9 cellular contexts compared by ENCODE assay signal in the genomic region with DNA sequence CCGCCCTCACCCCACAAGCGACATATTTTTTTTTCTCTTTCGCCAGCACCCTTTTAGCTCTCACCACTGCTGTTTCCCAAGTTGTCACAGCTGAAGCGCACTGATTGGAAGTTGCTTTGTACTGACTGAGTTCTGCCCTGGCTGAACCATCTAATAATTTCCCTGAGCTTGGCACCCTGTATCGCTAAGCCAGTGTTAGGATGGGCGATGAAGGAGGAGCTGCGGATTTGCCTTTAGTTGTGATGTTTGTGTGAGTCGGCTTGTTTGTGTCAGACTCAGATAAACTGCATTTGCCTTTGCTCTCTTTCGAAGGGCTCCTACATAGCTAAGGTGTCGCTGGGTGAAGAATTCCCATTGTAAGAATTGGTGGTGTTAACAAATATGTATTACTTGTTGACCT. TPM values are rescaled to one million over a fixed set of nuclear protein-coding genes. Genes with fewer than 3 reads are reported as not detected.
DNase-seq lines count a peak whose midpoint lies in the region; ATAC-seq, FAIRE-seq and TF ChIP-seq lines count a peak whose summit lies in the region.
"Had no signal": no experiment of that assay in that cellular context is flagged by ENCODE, and none has a peak within 500 bp of the region (broad histone marks: within the 10 kb centered on the region; RNA-seq: fewer than 3 reads in every experiment).

No MANE protein-coding gene starts in this region.

- peaks cover 0 to 3% (median 0%) of the 10 kb centered on the region in 9 donors for H3K27me3 ChIP-seq in heart left ventricle
- H3K27me3 ChIP-seq in body of pancreas, result no peaks in the 10 kb centered on the region
- no peaks in the 10 kb centered on the region for H3K27me3 ChIP-seq in mesenchymal stem cell (ENCODE audit: control insufficient read depth in 1 of 2, insufficient read depth in 1 of 2, low read length in 2 of 2)
- H3K27me3 ChIP-seq in upper lobe of left lung, result no peaks in the 10 kb centered on the region

- H3K4me3 ChIP-seq in heart left ventricle (peak overlapping the region in 10 of 12 donors; percentile 72 to 90 (median 83)), body of pancreas (no peak overlapping the region), mesenchymal stem cell (ENCODE audit: insufficient read depth in 1 of 2, low read depth in 1 of 2, low read length in 2 of 2) (peak overlapping the region in 1 of 2 experiments; percentile 90), upper lobe of left lung (peak overlapping the region in 3 of 4 donors; percentile 70 to 82 (median 80))

- no peak for ATAC-seq in heart left ventricle
- no peak for ATAC-seq in left ventricle myocardium superior
- no peak for ATAC-seq in body of pancreas
- ATAC-seq in upper lobe of left lung (ENCODE audit: low FRiP score in 2 of 2), result no peak
- ATAC-seq in GM19023 (IDR thresholded peaks at IDR 0.05; ENCODE audit: unreplicated experiment), result no peak

- H3K27ac ChIP-seq in heart left ventricle, result peak overlapping the region in 1 of 12 donors; percentile 79
- peak overlapping the region in 3 of 4 donors; percentile 71 to 79 (median 77) for H3K27ac ChIP-seq in body of pancreas
- H3K27ac ChIP-seq in mesenchymal stem cell (ENCODE audit: low read length, poor library complexity, severe bottlenecking), result no peak overlapping the region
- H3K27ac ChIP-seq in upper lobe of left lung, result no peak overlapping the region

- H3K4ac ChIP-seq in mesenchymal stem cell (ENCODE audit: low read depth in 1 of 2, low read length in 2 of 2), result no peak overlapping the region

- H3K23ac ChIP-seq in mesenchymal stem cell (ENCODE audit: low read length in 2 of 2), result peak overlapping the region in 1 of 2 experiments; percentile 64

- no peak overlapping the region for H3K4me2 ChIP-seq in mesenchymal stem cell (ENCODE audit: low read length, poor library complexity, severe bottlenecking)

- H2BK120ac ChIP-seq in mesenchymal stem cell (ENCODE audit: low read depth, low read length), result no peak overlapping the region

- peak overlapping the region in 1 of 2 experiments; percentile 1 for H2BK12ac ChIP-seq in mesenchymal stem cell (ENCODE audit: low read length in 2 of 2)

- H2BK15ac ChIP-seq in mesenchymal stem cell (ENCODE audit: low read depth, poor library complexity, severe bottlenecking), result no peak overlapping the region

- H3K14ac ChIP-seq in mesenchymal stem cell (ENCODE audit: low read length in 2 of 2), result peak overlapping the region in 1 of 2 experiments; percentile 77

- intact Hi-C loops in heart left ventricle (cut with DNase I) (loop anchor here (2.0 to 10.0 kb wide), 15 partner anchors 73 to 405 kb away; a partner anchor contains a TSS), left ventricle myocardium superior (cut with micrococcal nuclease) (no loop called here), body of pancreas (cut with DNase I) (no loop called here)

- no peak overlapping the region for H4K8ac ChIP-seq in mesenchymal stem cell (ENCODE audit: low read length)

- TF ChIP-seq EP300 in upper lobe of left lung (IDR thresholded peaks at IDR 0.05), result no peak

- 61 to 77% (median 73%) methylated on average over 10 of the region's 10 CpGs for WGBS in heart left ventricle, 4 donors
- WGBS in body of pancreas, 2 donors, result 42 to 43% methylated on average over 8 to 10 of the region's 10 CpGs
- WGBS in mesenchymal stem cell, result 59% methylated on average over 9 of the region's 10 CpGs
- WGBS in upper lobe of left lung, 2 donors, result 86 to 88% methylated on average over 10 of the region's 10 CpGs

- H2AFZ ChIP-seq in mesenchymal stem cell (ENCODE audit: low read depth, low read length), result peak overlapping the region; percentile 23

- TF ChIP-seq CTCF in heart left ventricle (IDR thresholded peaks at IDR 0.05) (no peak), body of pancreas (IDR thresholded peaks at IDR 0.05) (no peak), upper lobe of left lung (IDR thresholded peaks at IDR 0.05) (no peak)

- no peak overlapping the region for H4K91ac ChIP-seq in mesenchymal stem cell (ENCODE audit: low read length)

- no peak overlapping the region for H2AK5ac ChIP-seq in mesenchymal stem cell (ENCODE audit: low read length, severe bottlenecking)

- DNase-seq in heart left ventricle, result no peak
- no peak for DNase-seq in left ventricle myocardium superior
- DNase-seq in body of pancreas, result no peak
- peak; percentile 33 for DNase-seq in mesenchymal stem cell
- DNase-seq in upper lobe of left lung, result no peak
- no peak for DNase-seq in GM19239 (ENCODE audit: insufficient read length, low spot score)
- DNase-seq in amygdala (lab: John Stamatoyannopoulos, UW), result no peak
- DNase-seq: GDM1 had no signal

- no peak for FAIRE-seq in GM19239 (lab: Jason Lieb, UNC)

- no peak overlapping the region for H2BK5ac ChIP-seq in mesenchymal stem cell (ENCODE audit: low read depth, low read length, poor library complexity, severe bottlenecking)

- no peak for TF ChIP-seq POLR2A in heart left ventricle (IDR thresholded peaks at IDR 0.05)
- TF ChIP-seq POLR2A in body of pancreas (IDR thresholded peaks at IDR 0.05), result no peak
- no peak for TF ChIP-seq POLR2A in upper lobe of left lung (IDR thresholded peaks at IDR 0.05)

- H3K9ac ChIP-seq in mesenchymal stem cell (ENCODE audit: low read length), result peak overlapping the region; percentile 88

- H3K9me3 ChIP-seq in heart left ventricle (no peaks in the 10 kb centered on the region), body of pancreas (no peaks in the 10 kb centered on the region), mesenchymal stem cell (ENCODE audit: control insufficient read depth, low read length) (no peaks in the 10 kb centered on the region), upper lobe of left lung (no peaks in the 10 kb centered on the region)

- peaks cover 0 to 6% (median 0%) of the 10 kb centered on the region in 9 donors for H3K36me3 ChIP-seq in heart left ventricle
- no peaks in the 10 kb centered on the region for H3K36me3 ChIP-seq in body of pancreas (replicated peaks in 1 of 2; ENCODE audit: insufficient read depth in 1 of 2, low read depth in 2 of 2)
- peaks cover 0 to 16% of the 10 kb centered on the region in 2 experiments for H3K36me3 ChIP-seq in mesenchymal stem cell (ENCODE audit: control insufficient read depth in 1 of 2, insufficient read depth in 2 of 2, low read depth in 1 of 2, low read length in 2 of 2)
- H3K36me3 ChIP-seq in upper lobe of left lung, result no peaks in the 10 kb centered on the region

- H3K18ac ChIP-seq in mesenchymal stem cell (ENCODE audit: low read depth in 1 of 2, low read length in 2 of 2), result peak overlapping the region in 1 of 2 experiments; percentile 68

- H3K79me1 ChIP-seq in mesenchymal stem cell (replicated peaks; ENCODE audit: low read length, poor library complexity, severe bottlenecking), result peaks cover 24% of the 10 kb centered on the region

- H3K4me1 ChIP-seq in heart left ventricle (peaks cover 0 to 34% (median 10%) of the 10 kb centered on the region in 12 donors), body of pancreas (peaks cover 37% of the 10 kb centered on the region), mesenchymal stem cell (ENCODE audit: control insufficient read depth, insufficient read depth, low read depth, low read length) (peaks cover 8% of the 10 kb centered on the region), upper lobe of left lung (peaks cover 5 to 21% (median 13%) of the 10 kb centered on the region in 4 donors)

RNA-seq across cellular contexts. Expression of a gene that starts 1.3 kb away (rescaled TPM):
- total RNA-seq in heart left ventricle (10 to 100 TPM in 1 of 9 donors, 1 to 10 TPM in 8; 2.3 to 10.6 (median 5.6) TPM), left ventricle myocardium superior (3.7 TPM), body of pancreas (1 to 10 TPM; 6.6 to 8.0 TPM), upper lobe of left lung (10 to 100 TPM in 5 of 6 donors, 1 to 10 TPM in 1; 7.1 to 43.0 (median 13.4) TPM)
- polyA plus RNA-seq in heart left ventricle, result 1 to 10 TPM; 2.0 to 2.6 TPM
- 7.5 TPM for polyA plus RNA-seq in mesenchymal stem cell (2013, experiment 1 of 2)
- polyA plus RNA-seq in mesenchymal stem cell (2013, experiment 2 of 2), result 7.4 TPM

Comparison
In these comparisons a context has a peak if more than half of its experiments do, and no peak if none do; other contexts are left out.
1. intact Hi-C loops: an anchor here in heart left ventricle (2.0 to 10.0 kb wide); none called in left ventricle myocardium superior and body of pancreas.
2. H3K27ac ChIP-seq: peak in body of pancreas (3 of 4); none in mesenchymal stem cell (single experiment) and upper lobe of left lung (0 of 4).
3. H3K4me3 ChIP-seq: peak in heart left ventricle (10 of 12) and upper lobe of left lung (3 of 4); none in body of pancreas (0 of 2).